In genomic region chr12:11204173-11204572, GRCh38 we compare ENCODE assay signal across 36 cellular contexts. TPM values are rescaled to one million over a fixed set of nuclear protein-coding genes. Genes with fewer than 3 reads are reported as not detected.
"Had no signal": no experiment of that assay in that cellular context is flagged by ENCODE, and none has a peak within 500 bp of the region (broad histone marks: within the 10 kb centered on the region; RNA-seq: fewer than 3 reads in every experiment).

No MANE protein-coding gene starts in this region.

- DNase-seq: naive thymus-derived CD4-positive, alpha-beta T cell; natural killer cell; nucleus accumbens; ovary; posterior cingulate gyrus; psoas muscle; right cardiac atrium; spleen; stimulated activated CD4-positive, alpha-beta T cell treated with anti-CD3 and anti-CD28 coated beads, Interleukin-12 subunit alpha, Interleukin-12 subunit beta, amount 100 ng/mL, for 4 hours; stimulated activated CD4-positive, alpha-beta T cell treated with anti-CD3 and anti-CD28 coated beads, Interleukin-1b, Interleukin-23, amount 100 ng/mL, for 48 hours; stimulated activated CD4-positive, alpha-beta T cell treated with anti-CD3 and anti-CD28 coated beads, Interleukin-4, amount 100 ng/mL, for 1 hour; stimulated activated CD4-positive, alpha-beta T cell treated with anti-CD3 and anti-CD28 coated beads, Interleukin-4, amount 100 ng/mL, for 4 hours; stimulated activated CD8-positive, alpha-beta memory T cell treated with anti-CD3 and anti-CD28 coated beads, Interleukin-4, amount 100 ng/mL, for 48 hours; stimulated activated naive CD4-positive, alpha-beta T cell; stimulated activated naive CD8-positive, alpha-beta T cell treated with anti-CD3 and anti-CD28 coated beads, Interleukin-15, amount 100 ng/mL, for 72 hours; stimulated activated naive CD8-positive, alpha-beta T cell treated with anti-CD3 and anti-CD28 coated beads, Interleukin-15, Interleukin-2, amounts not matched to agents 100 U/mL and 50 U/mL, for 24 hours; substantia nigra; testis; tibial artery; transverse colon; upper lobe of right lung had no signal

- H3K27ac Mint-ChIP-seq: naive thymus-derived CD4-positive, alpha-beta T cell; natural killer cell; nephron; progenitor cell of endocrine pancreas; stimulated activated memory B cell treated with anti-CD40 and anti-IgM and Interleukin-4, amounts not matched to agents 10 μg/mL and 1 μg/mL and 100 μg/mL, for 72 hours; stimulated activated naive CD8-positive, alpha-beta T cell treated with anti-CD3 and anti-CD28 coated beads, Interleukin-15, amount 100 ng/mL, for 72 hours; type B pancreatic cell had no signal

- H3K36me3 ChIP-seq: neutrophil, ovary, spleen, suprapubic skin, tibial artery, transverse colon, upper lobe of right lung, vagina had no signal

- H3K4me2 ChIP-seq: smooth muscle cell had no signal

- H3K9me3 ChIP-seq: neutrophil, ovary, psoas muscle, suprapubic skin, testis, tibial artery, transverse colon, upper lobe of right lung, vagina had no signal

- H2AFZ ChIP-seq: parathyroid adenoma had no signal

- H3K27me3 ChIP-seq: neutrophil, ovary, spleen, suprapubic skin, testis, tibial artery, transverse colon, upper lobe of right lung, vagina had no signal

- H3K36me3 Mint-ChIP-seq: natural killer cell, type B pancreatic cell had no signal

- H3K79me2 ChIP-seq: parathyroid adenoma had no signal

- H3K4me1 ChIP-seq: parathyroid adenoma, psoas muscle, spleen, suprapubic skin, testis, tibial artery, transverse colon, upper lobe of right lung, vagina had no signal

- H3K27ac ChIP-seq: neutrophil, ovary, parathyroid adenoma, psoas muscle, skin epidermis, spleen, suprapubic skin, testis, tibial artery, transverse colon, upper lobe of right lung, vagina had no signal

- ATAC-seq: naive thymus-derived CD4-positive, alpha-beta T cell; natural killer cell; psoas muscle; right cardiac atrium; sciatic nerve; stimulated activated memory B cell treated with anti-CD40 and anti-IgM and Interleukin-4, amounts not matched to agents 10 μg/mL and 1 μg/mL and 100 μg/mL, for 72 hours; stimulated activated naive CD8-positive, alpha-beta T cell treated with anti-CD3 and anti-CD28 coated beads, Interleukin-15, amount 100 ng/mL, for 72 hours; stimulated activated naive CD8-positive, alpha-beta T cell treated with anti-CD3 and anti-CD28 coated beads, Interleukin-15, Interleukin-2, amounts not matched to agents 100 U/mL and 50 U/mL, for 24 hours; upper lobe of right lung had no signal

- H3K4me3 Mint-ChIP-seq: naive thymus-derived CD4-positive, alpha-beta T cell; natural killer cell; nephron; stimulated activated memory B cell treated with anti-CD40 and anti-IgM and Interleukin-4, amounts not matched to agents 10 μg/mL and 1 μg/mL and 100 μg/mL, for 72 hours; stimulated activated naive CD8-positive, alpha-beta T cell treated with anti-CD3 and anti-CD28 coated beads, Interleukin-15, amount 100 ng/mL, for 72 hours; type B pancreatic cell had no signal

- H3K9me3 Mint-ChIP-seq: natural killer cell; stimulated activated memory B cell treated with anti-CD40 and anti-IgM and Interleukin-4, amounts not matched to agents 10 μg/mL and 1 μg/mL and 100 μg/mL, for 72 hours; stimulated activated naive CD8-positive, alpha-beta T cell treated with anti-CD3 and anti-CD28 coated beads, Interleukin-15, amount 100 ng/mL, for 72 hours; type B pancreatic cell had no signal

- H3K4me3 ChIP-seq: ovary, psoas muscle, skin epidermis, smooth muscle cell, spleen, suprapubic skin, testis, tibial artery, transverse colon, upper lobe of right lung, vagina had no signal

- H3K9ac ChIP-seq: parathyroid adenoma had no signal

- H3K27me3 Mint-ChIP-seq: progenitor cell of endocrine pancreas; stimulated activated memory B cell treated with anti-CD40 and anti-IgM and Interleukin-4, amounts not matched to agents 10 μg/mL and 1 μg/mL and 100 μg/mL, for 72 hours; stimulated activated naive CD8-positive, alpha-beta T cell treated with anti-CD3 and anti-CD28 coated beads, Interleukin-15, amount 100 ng/mL, for 72 hours; type B pancreatic cell had no signal

- H3K4me1 Mint-ChIP-seq: natural killer cell; nephron; stimulated activated memory B cell treated with anti-CD40 and anti-IgM and Interleukin-4, amounts not matched to agents 10 μg/mL and 1 μg/mL and 100 μg/mL, for 72 hours; stimulated activated naive CD8-positive, alpha-beta T cell treated with anti-CD3 and anti-CD28 coated beads, Interleukin-15, amount 100 ng/mL, for 72 hours had no signal

RNA-seq across cellular contexts. Expression of gene TAS2R42, which starts 17.4 kb away (rescaled TPM):
- total RNA-seq: naive thymus-derived CD4-positive, alpha-beta T cell; natural killer cell; omental fat pad; ovary; progenitor cell of endocrine pancreas; psoas muscle; renal cortical epithelial cell; right cardiac atrium; sciatic nerve; smooth muscle cell; spleen; suprapubic skin; transverse colon; upper lobe of right lung; urinary bladder; vagina had no signal
- polyA plus RNA-seq: naive thymus-derived CD4-positive, alpha-beta T cell; neural cell; ovary; psoas muscle; right cardiac atrium; smooth muscle cell; spleen; urinary bladder had no signal
